8 cellular contexts compared by ENCODE assay signal in genomic region chr1:204494281-204495077, GRCh38. TPM values are rescaled to one million over a fixed set of nuclear protein-coding genes. Genes with fewer than 3 reads are reported as not detected.
DNase-seq lines count a peak whose midpoint lies in the region; TF ChIP-seq lines count a peak whose summit lies in the region.

TSS of gene PIK3C2B (minus strand) at chr1:204494805. CDS start at chr1:204469802, 25,003 bp downstream.

- H3K4me3 Mint-ChIP-seq in neural progenitor cell: peak within 1 kb of the TSS; percentile 98

- peak; percentile 94 for DNase-seq in GM03348 (ENCODE audit: low spot score)
- peak; percentile 73 for DNase-seq in H4 (ENCODE audit: low spot score)
- DNase-seq in LNCaP clone FGC (ENCODE audit: low read depth): peak; percentile 66
- peak; percentile 49 for DNase-seq in activated gamma-delta T cell treated with anti-CD3 and anti-CD28 coated beads, Interleukin-2, amount 50 U/mL, for 16 hours (ENCODE audit: low read depth)
- peak; percentile 69 to 91 for DNase-seq in foreskin fibroblast
- DNase-seq in neural progenitor cell (ENCODE audit: low spot score): peak; percentile 96

- H3K4me3 ChIP-seq in LNCaP clone FGC (ENCODE audit: low read depth, low read length) (peak within 1 kb of the TSS; percentile 87), foreskin fibroblast (ENCODE audit: low read depth in 1 of 2, low read length in 2 of 2) (peak within 1 kb of the TSS; percentile 83 to 91), neural progenitor cell (peak within 1 kb of the TSS; percentile 77)

- peaks cover 8% of the 10 kb centered on the region for H3K27me3 Mint-ChIP-seq in neural progenitor cell (ENCODE audit: insufficient read depth, low read depth)

- peak within 1 kb of the TSS; percentile 98 for H3K4me2 ChIP-seq in neural progenitor cell

- H3K9ac ChIP-seq in neural progenitor cell: peak within 1 kb of the TSS; percentile 65

- H3K27me3 ChIP-seq in neural progenitor cell: peaks cover 15% of the 10 kb centered on the region

- peaks cover 26% of the 10 kb centered on the region for H3K4me1 Mint-ChIP-seq in neural progenitor cell

- no peaks in the 10 kb centered on the region for H3K36me3 ChIP-seq in neural progenitor cell

- H4K20me1 ChIP-seq in neural progenitor cell (ENCODE audit: low read depth): peaks cover 36% of the 10 kb centered on the region

- H2AFZ ChIP-seq in neural progenitor cell (replicated peaks): peak within 1 kb of the TSS; percentile 96

- no peaks in the 10 kb centered on the region for H3K9me3 ChIP-seq in neural progenitor cell (ENCODE audit: low read depth)

- H3F3A ChIP-seq in neural progenitor cell (ENCODE audit: low read depth): peaks cover 30% of the 10 kb centered on the region

- peaks cover 47% of the 10 kb centered on the region for H3K79me2 ChIP-seq in neural progenitor cell (ENCODE audit: low read depth)

- no peaks in the 10 kb centered on the region for H3K9me3 Mint-ChIP-seq in neural progenitor cell

- TF ChIP-seq CTCF in LNCaP clone FGC (IDR thresholded peaks at IDR 0.05; ENCODE audit: control insufficient read depth, extremely low read depth, insufficient read depth): peak; percentile 64
- TF ChIP-seq CTCF in foreskin fibroblast (IDR thresholded peaks at IDR 0.05; ENCODE audit: low read depth, low read length): peak; percentile 25
- peak; percentile 52 for TF ChIP-seq CTCF in neural progenitor cell (IDR thresholded peaks at IDR 0.05)

- H3K4me1 ChIP-seq in neural progenitor cell: peaks cover 17% of the 10 kb centered on the region

- peaks cover 11% of the 10 kb centered on the region for H3K36me3 Mint-ChIP-seq in neural progenitor cell

- peak within 1 kb of the TSS; percentile 98 for H3K27ac Mint-ChIP-seq in neural progenitor cell

- H3K27ac ChIP-seq in neural progenitor cell: peak within 1 kb of the TSS; percentile 77
- H3K27ac ChIP-seq in temporal lobe (ENCODE audit: low read depth, low read length): peak within 1 kb of the TSS; percentile 92

- peak; percentile 86 for TF ChIP-seq POLR2A in Raji (IDR thresholded peaks at IDR 0.05; ENCODE audit: insufficient read depth, low read depth, low read length)

RNA-seq across cellular contexts. Expression of gene PIK3C2B, which starts in this region (rescaled TPM):
- total RNA-seq in H4 (2014; rRNA removed; shearing (Covaris generic)): 2.4 and 3.4 TPM in 2 replicates
- total RNA-seq in neural progenitor cell (ENCODE audit: low replicate concordance): 20.7 and 27.4 TPM in 2 replicates
- total RNA-seq in temporal lobe: 33.2 TPM

Comparison
In these comparisons a context has a peak if more than half of its experiments do, and no peak if none do; other contexts are left out.
1. Peak in every context shown above with its lines: DNase-seq, H3K4me3 ChIP-seq and H3K27ac ChIP-seq.